Comparison of ENCODE assay signal across 1 cellular context in the genomic region with DNA sequence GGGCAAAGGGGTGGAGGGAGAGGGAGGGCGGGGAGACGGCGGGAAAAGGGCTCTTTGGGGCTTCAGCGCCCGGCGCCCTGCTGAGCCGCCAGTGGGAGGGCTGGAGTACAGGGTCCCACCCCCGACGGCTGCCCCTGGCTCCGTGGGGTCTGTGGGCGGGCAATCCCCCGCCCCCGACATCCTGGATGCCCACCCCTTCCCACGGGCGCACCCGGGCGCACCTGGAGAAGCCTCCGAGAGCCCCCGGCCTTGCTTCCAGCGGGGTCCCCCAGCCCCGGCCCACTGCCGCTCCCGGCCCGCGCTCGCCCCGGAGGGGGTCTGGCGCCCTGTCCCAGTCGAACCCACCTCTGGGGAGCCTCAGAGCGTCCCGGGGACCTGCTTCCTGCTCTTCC.
TF ChIP-seq lines count a peak whose summit lies in the region.

No MANE protein-coding gene starts in this region.

TF ChIP-seq in GM12878, 131 proteins besides CTCF, POLR2A, EP300 and RAD21:
- TF ChIP-seq, protein P1, sequence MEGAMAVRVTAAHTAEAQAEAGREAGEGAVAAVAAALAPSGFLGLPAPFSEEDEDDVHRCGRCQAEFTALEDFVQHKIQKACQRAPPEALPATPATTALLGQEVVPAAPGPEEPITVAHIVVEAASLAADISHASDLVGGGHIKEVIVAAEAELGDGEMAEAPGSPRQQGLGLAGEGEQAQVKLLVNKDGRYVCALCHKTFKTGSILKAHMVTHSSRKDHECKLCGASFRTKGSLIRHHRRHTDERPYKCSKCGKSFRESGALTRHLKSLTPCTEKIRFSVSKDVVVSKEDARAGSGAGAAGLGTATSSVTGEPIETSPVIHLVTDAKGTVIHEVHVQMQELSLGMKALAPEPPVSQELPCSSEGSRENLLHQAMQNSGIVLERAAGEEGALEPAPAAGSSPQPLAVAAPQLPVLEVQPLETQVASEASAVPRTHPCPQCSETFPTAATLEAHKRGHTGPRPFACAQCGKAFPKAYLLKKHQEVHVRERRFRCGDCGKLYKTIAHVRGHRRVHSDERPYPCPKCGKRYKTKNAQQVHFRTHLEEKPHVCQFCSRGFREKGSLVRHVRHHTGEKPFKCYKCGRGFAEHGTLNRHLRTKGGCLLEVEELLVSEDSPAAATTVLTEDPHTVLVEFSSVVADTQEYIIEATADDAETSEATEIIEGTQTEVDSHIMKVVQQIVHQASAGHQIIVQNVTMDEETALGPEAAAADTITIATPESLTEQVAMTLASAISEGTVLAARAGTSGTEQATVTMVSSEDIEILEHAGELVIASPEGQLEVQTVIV (IDR thresholded peaks at IDR 0.05; ENCODE audit: borderline replicate concordance, partially characterized antibody): no peak
- TF ChIP-seq, protein P2, sequence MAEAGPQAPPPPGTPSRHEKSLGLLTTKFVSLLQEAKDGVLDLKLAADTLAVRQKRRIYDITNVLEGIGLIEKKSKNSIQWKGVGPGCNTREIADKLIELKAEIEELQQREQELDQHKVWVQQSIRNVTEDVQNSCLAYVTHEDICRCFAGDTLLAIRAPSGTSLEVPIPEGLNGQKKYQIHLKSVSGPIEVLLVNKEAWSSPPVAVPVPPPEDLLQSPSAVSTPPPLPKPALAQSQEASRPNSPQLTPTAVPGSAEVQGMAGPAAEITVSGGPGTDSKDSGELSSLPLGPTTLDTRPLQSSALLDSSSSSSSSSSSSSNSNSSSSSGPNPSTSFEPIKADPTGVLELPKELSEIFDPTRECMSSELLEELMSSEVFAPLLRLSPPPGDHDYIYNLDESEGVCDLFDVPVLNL (IDR thresholded peaks at IDR 0.05; ENCODE audit: low read depth, low read length): no peak
